8 cellular contexts compared by ENCODE assay signal in genomic region chr17:6913608-6914443, GRCh38.
DNase-seq lines count a peak whose midpoint lies in the region; ATAC-seq and TF ChIP-seq lines count a peak whose summit lies in the region.

No MANE protein-coding gene starts in this region.

- no peaks in the 10 kb centered on the region for H3K27me3 Mint-ChIP-seq in MCF 10A (ENCODE audit: insufficient read depth, unreplicated experiment)

- POLR2A ChIA-PET in MCF 10A (lab: Yijun Ruan, JAX), result no interaction called here

- H3K36me3 Mint-ChIP-seq in MCF 10A (ENCODE audit: insufficient read depth, unreplicated experiment), result peaks cover 10% of the 10 kb centered on the region

- no TSS peak for BruUV-seq in MCF 10A (replicated peaks; lab: Mats Ljungman, UMichigan)

- H3K4me3 Mint-ChIP-seq in MCF 10A (ENCODE audit: unreplicated experiment), result no peak overlapping the region

- no peak overlapping the region for H3K4me3 ChIP-seq in WERI-Rb-1 (ENCODE audit: low read depth, low read length)

- no peak overlapping the region for H3K27ac Mint-ChIP-seq in MCF 10A (ENCODE audit: low read depth, unreplicated experiment)

- H3K36me3 ChIP-seq in WERI-Rb-1, result no peaks in the 10 kb centered on the region

- H3K27ac ChIP-seq in WERI-Rb-1, result no peak overlapping the region

- intact Hi-C loops in MCF 10A (cut with micrococcal nuclease), result no loop called here

- no peak for ATAC-seq in HG03108 (IDR thresholded peaks at IDR 0.05; ENCODE audit: unreplicated experiment)
- no peak for ATAC-seq in GM18511 (IDR thresholded peaks at IDR 0.05; ENCODE audit: unreplicated experiment)

- DNase-seq in GF-D8 (lab: John Stamatoyannopoulos, UW), result peak; percentile 47
- peak; percentile 71 for DNase-seq in NCI-H1105 treated with DMSO at 0.1 percent for 48 hours (lab: John Stamatoyannopoulos, UW)
- DNase-seq in WERI-Rb-1, result peak; percentile 77
- peak; percentile 16 for DNase-seq in MCF 10A (ENCODE audit: unreplicated experiment)
- peak; percentile 58 for DNase-seq in islet precursor cell
- peak; percentile 52 to 76 (median 70) for DNase-seq in stimulated activated CD4-positive, alpha-beta T cell treated with anti-CD3 and anti-CD28 coated beads, Interleukin-12 subunit alpha, Interleukin-12 subunit beta, amount 100 ng/mL, for 48 hours (ENCODE audit: low read depth in 2 of 3, low spot score in 1 of 3)

- TF ChIP-seq CTCF in WERI-Rb-1 (IDR thresholded peaks at IDR 0.05; ENCODE audit: low read depth, low read length) (peak; percentile 85), MCF 10A (IDR thresholded peaks at IDR 0.05; ENCODE audit: unreplicated experiment) (peak; percentile 51)

- no peaks in the 10 kb centered on the region for H3K9me3 Mint-ChIP-seq in MCF 10A (ENCODE audit: unreplicated experiment)

- H3K4me1 Mint-ChIP-seq in MCF 10A (ENCODE audit: insufficient read depth, unreplicated experiment), result no peaks in the 10 kb centered on the region

- peaks cover 65% of the 10 kb centered on the region for H3K27me3 ChIP-seq in WERI-Rb-1 (ENCODE audit: insufficient read depth, low read depth, severe bottlenecking)

- CTCF ChIA-PET in MCF 10A (lab: Yijun Ruan, JAX), result interaction anchor here (0.6 to 3.2 kb wide), 9 partner anchors 10 to 248 kb away, joined by 3 to 29 read pairs (median 5); no protein-coding TSS in a partner anchor

- no peaks in the 10 kb centered on the region for H3K9me3 ChIP-seq in WERI-Rb-1 (ENCODE audit: severe bottlenecking)

Comparison
In these comparisons a context has a peak if more than half of its experiments do, and no peak if none do; other contexts are left out.
1. DNase-seq: peak in every context shown above with its lines; median percentile 77 in WERI-Rb-1; 71 in NCI-H1105 treated with DMSO at 0.1 percent for 48 hours; 70 in stimulated activated CD4-positive, alpha-beta T cell treated with anti-CD3 and anti-CD28 coated beads, Interleukin-12 subunit alpha, Interleukin-12 subunit beta, amount 100 ng/mL, for 48 hours; 58 in islet precursor cell; 47 in GF-D8; 16 in MCF 10A.